In genomic region chr7:158710651-158711102, GRCh38 we compare ENCODE assay signal across 11 cellular contexts. TPM values are rescaled to one million over a fixed set of nuclear protein-coding genes. Genes with fewer than 3 reads are reported as not detected.
DNase-seq lines count a peak whose midpoint lies in the region; ATAC-seq and TF ChIP-seq lines count a peak whose summit lies in the region.
"Had no signal": no experiment of that assay in that cellular context is flagged by ENCODE, and none has a peak within 500 bp of the region (broad histone marks: within the 10 kb centered on the region; RNA-seq: fewer than 3 reads in every experiment).

No MANE protein-coding gene starts in this region.

- 67 to 73% (median 72%) methylated on average over 7 of the region's 7 CpGs for WGBS in heart left ventricle, 4 donors
- WGBS in lower leg skin, 2 donors: 72 to 87% methylated on average over 7 of the region's 7 CpGs

- H3K4me3 ChIP-seq in heart left ventricle (no peak overlapping the region), right atrium auricular region (no peak overlapping the region), lower leg skin (ENCODE audit: low read depth, poor library complexity, severe bottlenecking) (no peak overlapping the region)
- H3K4me3 ChIP-seq: coronary artery had no signal

- DNase-seq in heart left ventricle (no peak), right atrium auricular region (ENCODE audit: low spot score) (no peak), NCI-H226 (peak; percentile 90), stromal cell of bone marrow (ENCODE audit: low read depth) (peak; percentile 74), NCI-H1694 treated with DMSO at 0.1 percent for 48 hours (lab: John Stamatoyannopoulos, UW) (no peak), posterior cingulate gyrus (no peak), lower leg skin (ENCODE audit: low spot score in 2 of 2) (no peak)
- DNase-seq: DMS153 had no signal

- ATAC-seq in heart left ventricle: peak in 3 of 4 donors; percentile 33 to 70 (median 47)

- H3K27ac ChIP-seq in heart left ventricle (no peak overlapping the region), right atrium auricular region (no peak overlapping the region)
- H3K27ac ChIP-seq: coronary artery had no signal

- H3K36me3 Mint-ChIP-seq in dendritic cell treated with granulocyte-macrophage colony-stimulating factor and Interleukin-4, amounts not matched to agents 40 ng/mL and 50 ng/mL, for 4 days (ENCODE audit: low read depth): peaks cover 10% of the 10 kb centered on the region

- no peak for TF ChIP-seq POLR2A in heart left ventricle (IDR thresholded peaks at IDR 0.05)
- TF ChIP-seq POLR2A in lower leg skin (IDR thresholded peaks at IDR 0.05): no peak

- H3K4me1 Mint-ChIP-seq in dendritic cell treated with granulocyte-macrophage colony-stimulating factor and Interleukin-4, amounts not matched to agents 40 ng/mL and 50 ng/mL, for 4 days (ENCODE audit: low read depth): peaks cover 58% of the 10 kb centered on the region

- H3K9me3 Mint-ChIP-seq in dendritic cell treated with granulocyte-macrophage colony-stimulating factor and Interleukin-4, amounts not matched to agents 40 ng/mL and 50 ng/mL, for 4 days: peaks cover 11% of the 10 kb centered on the region

- H3K4me1 ChIP-seq in heart left ventricle (peaks cover 0 to 19% (median 3%) of the 10 kb centered on the region in 12 donors), right atrium auricular region (peaks cover 0 to 3% of the 10 kb centered on the region in 2 donors)

- intact Hi-C loops in heart left ventricle (cut with DNase I): no loop called here
- intact Hi-C loops in dendritic cell treated with granulocyte-macrophage colony-stimulating factor and Interleukin-4, amounts not matched to agents 40 ng/mL and 50 ng/mL, for 4 days (cut with micrococcal nuclease): no loop called here
- intact Hi-C loops in posterior cingulate gyrus (cut with DNase I): no loop called here
- intact Hi-C loops in lower leg skin (cut with DNase I; ENCODE audit: low total_unique reads): no loop called here

- TF ChIP-seq CTCF in heart left ventricle (IDR thresholded peaks at IDR 0.05): no peak
- TF ChIP-seq CTCF in right atrium auricular region (IDR thresholded peaks at IDR 0.05): no peak
- no peak for TF ChIP-seq CTCF in lower leg skin (IDR thresholded peaks at IDR 0.05)

- H3K27ac Mint-ChIP-seq in dendritic cell treated with granulocyte-macrophage colony-stimulating factor and Interleukin-4, amounts not matched to agents 40 ng/mL and 50 ng/mL, for 4 days: peak overlapping the region; percentile 86
- H3K27ac Mint-ChIP-seq: mesothelial cell of epicardium had no signal

- H3K36me3 ChIP-seq in heart left ventricle (no peaks in the 10 kb centered on the region), right atrium auricular region (no peaks in the 10 kb centered on the region)

- H3K27me3 ChIP-seq in heart left ventricle (no peaks in the 10 kb centered on the region), right atrium auricular region (no peaks in the 10 kb centered on the region)

- no peaks in the 10 kb centered on the region for H3K27me3 Mint-ChIP-seq in dendritic cell treated with granulocyte-macrophage colony-stimulating factor and Interleukin-4, amounts not matched to agents 40 ng/mL and 50 ng/mL, for 4 days

- H3K9me3 ChIP-seq in heart left ventricle (peaks cover 0 to 10% (median 0%) of the 10 kb centered on the region in 12 donors), right atrium auricular region (no peaks in the 10 kb centered on the region)

- H3K4me3 Mint-ChIP-seq in dendritic cell treated with granulocyte-macrophage colony-stimulating factor and Interleukin-4, amounts not matched to agents 40 ng/mL and 50 ng/mL, for 4 days: peak overlapping the region; percentile 28
- H3K4me3 Mint-ChIP-seq: mesothelial cell of epicardium had no signal

RNA-seq across cellular contexts. Expression of gene NCAPG2, which starts 6.1 kb away (rescaled TPM):
- 10 to 100 TPM in 1 of 9 donors, 1 to 10 TPM in 8; 2.8 to 12.5 (median 4.7) TPM for total RNA-seq in heart left ventricle
- 1 to 10 TPM; 1.1 to 3.7 TPM for polyA plus RNA-seq in heart left ventricle
- 1 to 10 TPM; 2.8 to 3.1 TPM for total RNA-seq in right atrium auricular region
- total RNA-seq in lower leg skin: 1 to 10 TPM; 5.2 to 9.7 (median 6.1) TPM

Comparison
In these comparisons a context has a peak if more than half of its experiments do, and no peak if none do; other contexts are left out.
1. DNase-seq: peak in NCI-H226 (single experiment) and stromal cell of bone marrow (single experiment); none in heart left ventricle (0 of 5), right atrium auricular region (single experiment), NCI-H1694 treated with DMSO at 0.1 percent for 48 hours (single experiment), posterior cingulate gyrus (0 of 10) and lower leg skin (0 of 2).